Comparison of ENCODE assay signal across 1 cellular context in genomic region chr2:38535745-38536506, GRCh38.
TF ChIP-seq lines count a peak whose summit lies in the region.

No MANE protein-coding gene starts in this region.

TF ChIP-seq in K562, 482 proteins besides CTCF, POLR2A, EP300 and RAD21 (continued from another document):
- TF ChIP-seq ZNF518B (CRISPR knock-in tag; IDR thresholded peaks at IDR 0.05) (no peak), U2AF1 (optimal IDR thresholded peaks at IDR 0.05; ENCODE audit: low read depth, low read length) (no peak), ZMIZ1 (IDR thresholded peaks at IDR 0.05; ENCODE audit: low read depth in 2 of 2, low read length in 2 of 2) (no peak), ZNF263 (CRISPR knock-in tag; IDR thresholded peaks at IDR 0.05; ENCODE audit: borderline replicate concordance) (0 out of 2 replicates have a peak, but pooled peaks have one; percentile 3), NCOA6 (IDR thresholded peaks at IDR 0.05) (no peak), POLR2G (IDR thresholded peaks at IDR 0.05; ENCODE audit: low read depth, low read length) (0 out of 2 replicates have a peak, but pooled peaks have one; percentile 16), FIP1L1 (IDR thresholded peaks at IDR 0.05; ENCODE audit: low read depth, low read length, poor library complexity, severe bottlenecking) (no peak), BCOR (IDR thresholded peaks at IDR 0.05) (no peak), ZNF318 (IDR thresholded peaks at IDR 0.05; ENCODE audit: borderline replicate concordance in 1 of 2, low read depth in 1 of 2) (no peak), SMAD3 (CRISPR knock-in tag; conservative IDR thresholded peaks at IDR 0.05) (no peak), ZC3H4 (CRISPR knock-in tag; IDR thresholded peaks at IDR 0.05; ENCODE audit: borderline replicate concordance) (no peak), JUND (IDR thresholded peaks at IDR 0.05; ENCODE audit: borderline replicate concordance, low read depth, low read length) (0 out of 2 replicates have a peak, but pooled peaks have one; percentile 29), JUND (tag; IDR thresholded peaks at IDR 0.05; ENCODE audit: borderline replicate concordance, low read depth, low read length) (peak; percentile 68; the same call in 2 of the 3 replicates), MAZ (CRISPR knock-in tag; conservative IDR thresholded peaks at IDR 0.05 in 1 of 2, IDR thresholded peaks at IDR 0.05 in 1 of 2) (peak in 1 of 2 experiments; percentile 75; a peak in 3 of 4 replicates), NBN (IDR thresholded peaks at IDR 0.05; ENCODE audit: low read depth) (peak; percentile 32; the same call in 1 of the 2 replicates), YY1 (IDR thresholded peaks at IDR 0.05; ENCODE audit: borderline replicate concordance in 1 of 3, control insufficient read depth in 1 of 3, extremely low read depth in 1 of 3, insufficient read depth in 3 of 3, insufficient read length in 1 of 3, insufficient replicate concordance in 2 of 3, low read depth in 1 of 3, low read length in 2 of 3) (peak in 2 of 3 experiments; percentile 20 to 29), CTBP1 (IDR thresholded peaks at IDR 0.05; ENCODE audit: borderline replicate concordance) (peak; percentile 65), MLLT1 (IDR thresholded peaks at IDR 0.05) (no peak), DPF2 (IDR thresholded peaks at IDR 0.05) (0 out of 2 replicates have a peak, but pooled peaks have one; percentile 18)
